ENCODE assay signal across 11 cellular contexts in the genomic region with DNA sequence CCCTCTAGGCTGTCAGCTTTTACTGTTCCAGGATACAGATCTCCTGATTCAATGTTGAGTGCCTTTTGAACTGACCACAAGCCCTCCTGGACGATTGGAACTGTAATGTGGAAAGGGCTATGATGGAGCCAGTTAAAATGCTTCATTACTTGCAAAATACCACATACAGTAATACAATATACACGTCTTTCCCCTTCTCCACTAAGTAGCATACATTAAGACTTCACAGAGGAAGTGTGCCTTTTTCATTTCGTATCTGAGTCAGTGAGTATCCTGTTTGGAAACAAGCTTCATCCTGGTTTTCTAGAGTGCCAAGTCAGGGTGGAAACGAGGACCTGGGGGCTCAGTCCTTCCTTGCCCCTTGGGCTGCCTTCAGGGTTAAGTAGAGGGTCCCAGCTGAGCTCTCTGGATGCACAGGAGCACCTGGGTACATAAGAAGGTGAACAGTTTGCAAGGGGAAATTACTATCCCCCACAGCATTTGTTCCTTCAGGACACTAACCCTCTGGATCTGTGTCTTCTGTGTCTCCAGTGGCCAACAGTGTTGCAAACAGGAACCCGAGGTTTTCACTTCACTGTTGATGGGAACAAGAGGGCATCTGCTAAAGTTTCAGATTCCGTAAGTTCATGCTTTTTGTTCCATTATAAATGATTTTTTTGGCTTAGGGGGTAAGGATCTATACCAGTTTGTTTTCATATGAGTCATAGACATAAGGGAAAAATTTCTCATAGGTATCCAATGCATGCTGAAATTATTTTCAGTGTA. TPM values are rescaled to one million over a fixed set of nuclear protein-coding genes. Genes with fewer than 3 reads are reported as not detected.
DNase-seq lines count a peak whose midpoint lies in the region; ATAC-seq and TF ChIP-seq lines count a peak whose summit lies in the region.
"Not testable (repeated sequence)": the region's sequence is repeated elsewhere in the genome, so short reads cannot be mapped to it uniquely, and the experiment has no call there.
"Had no signal": no experiment of that assay in that cellular context is flagged by ENCODE, and none has a peak within 500 bp of the region (broad histone marks: within the 10 kb centered on the region; RNA-seq: fewer than 3 reads in every experiment).

No MANE protein-coding gene starts in this region.

- H3K9me3 Mint-ChIP-seq in CD8-positive, alpha-beta memory T cell; activated CD4-positive, alpha-beta memory T cell treated with anti-CD3 and anti-CD28 coated beads for 36 hours; activated naive CD4-positive, alpha-beta T cell treated with anti-CD3 and anti-CD28 coated beads, Interleukin-2, amount 10 ng/mL, durations not matched to agents 7 days and 5 days; central memory CD8-positive, alpha-beta T cell; stimulated activated effector memory CD8-positive, alpha-beta T cell treated with anti-CD3 and anti-CD28 coated beads, Interleukin-12 subunit alpha, Interleukin-12 subunit beta, amount 100 ng/mL, for 72 hours: not testable (repeated sequence)

- not testable (repeated sequence) for H3K18ac ChIP-seq in IMR-90 (ENCODE audit: low read depth, low read length)

- peak overlapping the region in 6 of 8 donors; percentile 13 to 77 (median 39) for H3K27ac Mint-ChIP-seq in CD8-positive, alpha-beta memory T cell
- H3K27ac Mint-ChIP-seq in activated CD4-positive, alpha-beta memory T cell treated with anti-CD3 and anti-CD28 coated beads for 36 hours, result peak overlapping the region; percentile 65
- H3K27ac Mint-ChIP-seq in activated naive CD4-positive, alpha-beta T cell treated with anti-CD3 and anti-CD28 coated beads, Interleukin-2, amount 10 ng/mL, durations not matched to agents 7 days and 5 days, result peak overlapping the region; percentile 74
- H3K27ac Mint-ChIP-seq in central memory CD8-positive, alpha-beta T cell (ENCODE audit: low read depth), result peak overlapping the region; percentile 20
- H3K27ac Mint-ChIP-seq in stimulated activated effector memory CD8-positive, alpha-beta T cell treated with anti-CD3 and anti-CD28 coated beads, Interleukin-12 subunit alpha, Interleukin-12 subunit beta, amount 100 ng/mL, for 72 hours, result peak overlapping the region; percentile 73

- not testable (repeated sequence) for H3K56ac ChIP-seq in IMR-90 (ENCODE audit: extremely low read depth, insufficient read depth, low read length)

- not testable (repeated sequence) for H3K27ac ChIP-seq in CD8-positive, alpha-beta memory T cell (ENCODE audit: low read depth, low read length)
- H3K27ac ChIP-seq in IMR-90 (ENCODE audit: insufficient read depth, low read length) (peak overlapping the region; percentile 49; the same call in 1 of the 2 replicates), RWPE1 (peak overlapping the region; percentile 13; the same call in 1 of the 2 replicates)

- POLR2A ChIA-PET in CD8-positive, alpha-beta memory T cell (lab: Charles Lee); IMR-90 (lab: Charles Lee; ENCODE audit: unreplicated experiment); RWPE1 (lab: Yijun Ruan, JAX; ENCODE audit: low non-redundant PET); activated CD4-positive, alpha-beta memory T cell treated with anti-CD3 and anti-CD28 coated beads for 36 hours (lab: Charles Lee): not testable (repeated sequence)

- not testable (repeated sequence) for H2BK120ac ChIP-seq in IMR-90 (ENCODE audit: low read depth, low read length)

- H3K27me3 ChIP-seq in CD8-positive, alpha-beta memory T cell (ENCODE audit: insufficient read depth, low read length, poor library complexity, severe bottlenecking); IMR-90 (ENCODE audit: control insufficient read depth, insufficient read depth, low read length): not testable (repeated sequence)

- not testable (repeated sequence) for H3K14ac ChIP-seq in IMR-90 (replicated peaks; ENCODE audit: low read depth, low read length)

- H3K9me3 ChIP-seq in CD8-positive, alpha-beta memory T cell (ENCODE audit: low read length); IMR-90 (ENCODE audit: control insufficient read depth, insufficient read depth, low read length): not testable (repeated sequence)

- not testable (repeated sequence) for H2BK5ac ChIP-seq in IMR-90 (ENCODE audit: low read depth, low read length, poor library complexity, severe bottlenecking)

- intact Hi-C loops in IMR-90 (cut with micrococcal nuclease); activated CD4-positive, alpha-beta memory T cell treated with anti-CD3 and anti-CD28 coated beads for 36 hours (cut with micrococcal nuclease): not testable (repeated sequence)

- H2BK15ac ChIP-seq in IMR-90 (ENCODE audit: low read depth, low read length), result not testable (repeated sequence)

- TF ChIP-seq RAD21 in IMR-90 (IDR thresholded peaks at IDR 0.05; ENCODE audit: low read length), result not testable (repeated sequence)

- H3K9me1 ChIP-seq in IMR-90 (ENCODE audit: insufficient read depth, low read length), result peaks cover 15% of the 10 kb centered on the region

- H3K9ac ChIP-seq in IMR-90 (ENCODE audit: low read depth, low read length), result not testable (repeated sequence)

- TF ChIP-seq POLR2A in IMR-90 (IDR thresholded peaks at IDR 0.05; ENCODE audit: low read depth, low read length), result not testable (repeated sequence)

- 40% methylated on average over 1 of the region's 6 CpGs; no CpG with 5 or more reads in 1 of the 2 experiments for WGBS in IMR-90 (ENCODE audit: extremely low coverage in 2 of 2, insufficient read length in 1 of 2), 2 experiments

- H2BK20ac ChIP-seq in IMR-90 (ENCODE audit: low read depth, low read length), result not testable (repeated sequence)

- not testable (repeated sequence) for H4K5ac ChIP-seq in IMR-90 (ENCODE audit: low read depth, low read length)

- DNase-seq in CD8-positive, alpha-beta memory T cell; RWPE1 (ENCODE audit: low spot score); activated CD4-positive, alpha-beta memory T cell treated with anti-CD3 and anti-CD28 coated beads for 36 hours; activated naive CD4-positive, alpha-beta T cell treated with anti-CD3 and anti-CD28 coated beads, Interleukin-2, amount 10 ng/mL, durations not matched to agents 7 days and 5 days; central memory CD8-positive, alpha-beta T cell (ENCODE audit: low spot score in 2 of 2); stimulated activated effector memory CD8-positive, alpha-beta T cell treated with anti-CD3 and anti-CD28 coated beads, Interleukin-12 subunit alpha, Interleukin-12 subunit beta, amount 100 ng/mL, for 72 hours (ENCODE audit: low spot score in 2 of 2): not testable (repeated sequence)
- DNase-seq in IMR-90 (peak; percentile 29), fibroblast of pulmonary artery (ENCODE audit: low read depth) (peak; percentile 43)

- not testable (repeated sequence) for H2AK9ac ChIP-seq in IMR-90 (replicated peaks; ENCODE audit: low read depth, low read length, poor library complexity)

- H3K4me1 ChIP-seq in CD8-positive, alpha-beta memory T cell (ENCODE audit: insufficient read depth, low read length), result peaks cover 17% of the 10 kb centered on the region
- not testable (repeated sequence) for H3K4me1 ChIP-seq in IMR-90 (ENCODE audit: control insufficient read depth, insufficient read depth, low read length)

- not testable (repeated sequence) for H4K91ac ChIP-seq in IMR-90 (ENCODE audit: insufficient read depth, low read depth, low read length)

- dilution Hi-C loops in IMR-90 (cut with HindIII; ENCODE audit: low sequenced_read_pairs, unreplicated experiment), result not testable (repeated sequence)

- not testable (repeated sequence) for H3K27me3 Mint-ChIP-seq in CD8-positive, alpha-beta memory T cell; activated CD4-positive, alpha-beta memory T cell treated with anti-CD3 and anti-CD28 coated beads for 36 hours; activated naive CD4-positive, alpha-beta T cell treated with anti-CD3 and anti-CD28 coated beads, Interleukin-2, amount 10 ng/mL, durations not matched to agents 7 days and 5 days; central memory CD8-positive, alpha-beta T cell

- not testable (repeated sequence) for H3K4me3 ChIP-seq in CD8-positive, alpha-beta memory T cell (ENCODE audit: low read length); IMR-90 (ENCODE audit: insufficient read depth, low read depth, low read length); fibroblast of pulmonary artery (replicated peaks; ENCODE audit: low read depth, low read length)

- H3K4me2 ChIP-seq in IMR-90 (ENCODE audit: low read depth, low read length), result peak overlapping the region; percentile 33; the same call in 1 of the 2 replicates

- peaks cover 55% of the 10 kb centered on the region for H4K20me1 ChIP-seq in IMR-90 (ENCODE audit: insufficient read depth, low read length)

- H4K8ac ChIP-seq in IMR-90 (ENCODE audit: low read depth in 2 of 2, low read length in 2 of 2), result not testable (repeated sequence)

- CTCF ChIA-PET in CD8-positive, alpha-beta memory T cell (lab: Charles Lee); IMR-90 (lab: Yijun Ruan, JAX); activated CD4-positive, alpha-beta memory T cell treated with anti-CD3 and anti-CD28 coated beads for 36 hours (lab: Charles Lee); activated naive CD4-positive, alpha-beta T cell treated with anti-CD3 and anti-CD28 coated beads, Interleukin-2, amount 10 ng/mL, durations not matched to agents 7 days and 5 days (lab: Charles Lee): not testable (repeated sequence)
- CTCF ChIA-PET in RWPE1 (lab: Yijun Ruan, JAX), result interaction anchor here (0.6 kb wide), 1 partner anchor 46 kb away, joined by 3 read pairs; no protein-coding TSS in a partner anchor

- BruUV-seq in IMR-90 (replicated peaks; lab: Mats Ljungman, UMichigan), result not testable (repeated sequence)

- H3K4me3 Mint-ChIP-seq in CD8-positive, alpha-beta memory T cell, result peak overlapping the region in 1 of 7 donors; percentile 39
- not testable (repeated sequence) for H3K4me3 Mint-ChIP-seq in activated CD4-positive, alpha-beta memory T cell treated with anti-CD3 and anti-CD28 coated beads for 36 hours; activated naive CD4-positive, alpha-beta T cell treated with anti-CD3 and anti-CD28 coated beads, Interleukin-2, amount 10 ng/mL, durations not matched to agents 7 days and 5 days; central memory CD8-positive, alpha-beta T cell; stimulated activated effector memory CD8-positive, alpha-beta T cell treated with anti-CD3 and anti-CD28 coated beads, Interleukin-12 subunit alpha, Interleukin-12 subunit beta, amount 100 ng/mL, for 72 hours

- not testable (repeated sequence) for ATAC-seq in IMR-90 (ENCODE audit: low read depth); central memory CD8-positive, alpha-beta T cell (replicated peaks; ENCODE audit: extremely low read depth, poor library complexity, severe bottlenecking); stimulated activated effector memory CD8-positive, alpha-beta T cell treated with anti-CD3 and anti-CD28 coated beads, Interleukin-12 subunit alpha, Interleukin-12 subunit beta, amount 100 ng/mL, for 72 hours

- H3K4me1 Mint-ChIP-seq in CD8-positive, alpha-beta memory T cell, result peaks cover 29 to 40% (median 37%) of the 10 kb centered on the region in 3 donors
- H3K4me1 Mint-ChIP-seq in activated CD4-positive, alpha-beta memory T cell treated with anti-CD3 and anti-CD28 coated beads for 36 hours (ENCODE audit: low read depth), result peaks cover 37% of the 10 kb centered on the region
- peaks cover 33% of the 10 kb centered on the region for H3K4me1 Mint-ChIP-seq in activated naive CD4-positive, alpha-beta T cell treated with anti-CD3 and anti-CD28 coated beads, Interleukin-2, amount 10 ng/mL, durations not matched to agents 7 days and 5 days
- peaks cover 51% of the 10 kb centered on the region for H3K4me1 Mint-ChIP-seq in central memory CD8-positive, alpha-beta T cell
- peaks cover 43% of the 10 kb centered on the region for H3K4me1 Mint-ChIP-seq in stimulated activated effector memory CD8-positive, alpha-beta T cell treated with anti-CD3 and anti-CD28 coated beads, Interleukin-12 subunit alpha, Interleukin-12 subunit beta, amount 100 ng/mL, for 72 hours

- peaks cover 20% of the 10 kb centered on the region for H3K36me3 ChIP-seq in CD8-positive, alpha-beta memory T cell (ENCODE audit: insufficient read depth, low read length)
- peaks cover 33% of the 10 kb centered on the region for H3K36me3 ChIP-seq in IMR-90 (ENCODE audit: control insufficient read depth, insufficient read depth, low read length)

- not testable (repeated sequence) for H2AFZ ChIP-seq in IMR-90 (replicated peaks; ENCODE audit: low read length, poor library complexity)

- peak overlapping the region; percentile 10 for H3K4ac ChIP-seq in IMR-90 (ENCODE audit: low read depth, low read length)

- TF ChIP-seq CTCF in IMR-90 (conservative IDR thresholded peaks at IDR 0.05; ENCODE audit: low read depth, low read length); RWPE1 (conservative IDR thresholded peaks at IDR 0.05; ENCODE audit: low read depth); fibroblast of pulmonary artery (IDR thresholded peaks at IDR 0.05; ENCODE audit: low read length, missing control alignments): not testable (repeated sequence)

- in situ Hi-C loops in IMR-90 (cut with MboI; ENCODE audit: low sequenced_read_pairs), result not testable (repeated sequence)

- H3K79me1 ChIP-seq in IMR-90 (ENCODE audit: low read depth in 1 of 2, low read length in 2 of 2), result peaks cover 31 to 58% of the 10 kb centered on the region in 2 experiments

- H2AK5ac ChIP-seq in IMR-90 (ENCODE audit: low read depth, low read length), result peak overlapping the region; percentile 13; the same call in 1 of the 2 replicates

- peak overlapping the region; percentile 93 for H3K23ac ChIP-seq in IMR-90 (ENCODE audit: low read depth, low read length)

- H3K36me3 Mint-ChIP-seq in CD8-positive, alpha-beta memory T cell, result peaks cover 11 to 67% (median 12%) of the 10 kb centered on the region in 3 donors
- peaks cover 23% of the 10 kb centered on the region for H3K36me3 Mint-ChIP-seq in activated CD4-positive, alpha-beta memory T cell treated with anti-CD3 and anti-CD28 coated beads for 36 hours
- peaks cover 47% of the 10 kb centered on the region for H3K36me3 Mint-ChIP-seq in activated naive CD4-positive, alpha-beta T cell treated with anti-CD3 and anti-CD28 coated beads, Interleukin-2, amount 10 ng/mL, durations not matched to agents 7 days and 5 days
- H3K36me3 Mint-ChIP-seq in central memory CD8-positive, alpha-beta T cell (ENCODE audit: insufficient read depth), result peaks cover 48% of the 10 kb centered on the region
- H3K36me3 Mint-ChIP-seq in stimulated activated effector memory CD8-positive, alpha-beta T cell treated with anti-CD3 and anti-CD28 coated beads, Interleukin-12 subunit alpha, Interleukin-12 subunit beta, amount 100 ng/mL, for 72 hours, result peaks cover 64% of the 10 kb centered on the region

RNA-seq across cellular contexts. Expression of a gene that starts 5.0 kb away (rescaled TPM):
- 100 to 1,000 TPM; 168 to 171 TPM for total RNA-seq in CD8-positive, alpha-beta memory T cell
- polyA plus RNA-seq in CD8-positive, alpha-beta memory T cell, result 237 TPM
- total RNA-seq in IMR-90 (2012; rRNA removed), result 105 and 122 TPM in 2 replicates
- 120 and 121 TPM in 2 replicates for polyA plus RNA-seq in IMR-90 (2012; rRNA removed)
- 120 and 126 TPM in 2 replicates for polyA plus RNA-seq in IMR-90 (2012; cell fraction: cytosol; rRNA removed)
- polyA plus RNA-seq in IMR-90 (2012; cell fraction: nucleus; rRNA removed; ENCODE audit: low replicate concordance), result 104 and 113 TPM in 2 replicates
- 100 to 1,000 TPM; 142 to 143 TPM for total RNA-seq in activated CD4-positive, alpha-beta memory T cell treated with anti-CD3 and anti-CD28 coated beads for 36 hours

RNA-seq across cellular contexts. Expression of a gene that starts 5.2 kb away (rescaled TPM):
- total RNA-seq in CD8-positive, alpha-beta memory T cell, result 1 to 10 TPM; 7.2 to 8.3 TPM
- polyA plus RNA-seq in CD8-positive, alpha-beta memory T cell, result 5.3 TPM
- 3.9 and 4.4 TPM in 2 replicates for total RNA-seq in IMR-90 (2012; rRNA removed)
- polyA plus RNA-seq in IMR-90 (2012; rRNA removed), result 3.2 TPM in 2 replicates
- 2.2 and 2.4 TPM in 2 replicates for polyA plus RNA-seq in IMR-90 (2012; cell fraction: cytosol; rRNA removed)
- polyA plus RNA-seq in IMR-90 (2012; cell fraction: nucleus; rRNA removed; ENCODE audit: low replicate concordance), result 1.5 and 2.8 TPM in 2 replicates
- total RNA-seq in activated CD4-positive, alpha-beta memory T cell treated with anti-CD3 and anti-CD28 coated beads for 36 hours, result 1 to 10 TPM; 4.3 to 5.0 TPM

RNA-seq across cellular contexts. Expression of a gene that starts 31.8 kb away (rescaled TPM):
- not detected for total RNA-seq in CD8-positive, alpha-beta memory T cell
- polyA plus RNA-seq in CD8-positive, alpha-beta memory T cell, result not detected
- not detected in 2 replicates for total RNA-seq in IMR-90 (2012; rRNA removed)
- not detected in 2 replicates for polyA plus RNA-seq in IMR-90 (2012; rRNA removed)
- polyA plus RNA-seq in IMR-90 (2012; cell fraction: cytosol; rRNA removed), result not detected in 2 replicates
- polyA plus RNA-seq in IMR-90 (2012; cell fraction: nucleus; rRNA removed; ENCODE audit: low replicate concordance), result 0.03 TPM in 1 of 2 replicates, not detected in the other
- total RNA-seq in activated CD4-positive, alpha-beta memory T cell treated with anti-CD3 and anti-CD28 coated beads for 36 hours, result not detected
- total RNA-seq: foreskin keratinocyte, M059J, pulmonary artery endothelial cell had no signal
- polyA plus RNA-seq: foreskin keratinocyte had no signal

RNA-seq across cellular contexts. Expression of a gene that starts 48.3 kb away (rescaled TPM):
- 100 to 1,000 TPM in 1 of 2 experiments, 10 to 100 TPM in 1; 100.0 to 105 TPM for total RNA-seq in CD8-positive, alpha-beta memory T cell
- 194 TPM for polyA plus RNA-seq in CD8-positive, alpha-beta memory T cell
- total RNA-seq in IMR-90 (2012; rRNA removed), result 158 and 168 TPM in 2 replicates
- 198 and 212 TPM in 2 replicates for polyA plus RNA-seq in IMR-90 (2012; rRNA removed)
- polyA plus RNA-seq in IMR-90 (2012; cell fraction: cytosol; rRNA removed), result 189 and 290 TPM in 2 replicates
- 198 and 241 TPM in 2 replicates for polyA plus RNA-seq in IMR-90 (2012; cell fraction: nucleus; rRNA removed; ENCODE audit: low replicate concordance)
- 10 to 100 TPM; 81.6 to 83.8 TPM for total RNA-seq in activated CD4-positive, alpha-beta memory T cell treated with anti-CD3 and anti-CD28 coated beads for 36 hours

Comparison
In these comparisons a context has a peak if more than half of its experiments do, and no peak if none do; other contexts are left out.
1. H3K27ac Mint-ChIP-seq: peak in every context shown above with its lines; median percentile 74 in activated naive CD4-positive, alpha-beta T cell treated with anti-CD3 and anti-CD28 coated beads, Interleukin-2, amount 10 ng/mL, durations not matched to agents 7 days and 5 days; 73 in stimulated activated effector memory CD8-positive, alpha-beta T cell treated with anti-CD3 and anti-CD28 coated beads, Interleukin-12 subunit alpha, Interleukin-12 subunit beta, amount 100 ng/mL, for 72 hours; 65 in activated CD4-positive, alpha-beta memory T cell treated with anti-CD3 and anti-CD28 coated beads for 36 hours; 39 in CD8-positive, alpha-beta memory T cell; 20 in central memory CD8-positive, alpha-beta T cell.